Comparison of ENCODE assay signal across 12 cellular contexts in the genomic region with DNA sequence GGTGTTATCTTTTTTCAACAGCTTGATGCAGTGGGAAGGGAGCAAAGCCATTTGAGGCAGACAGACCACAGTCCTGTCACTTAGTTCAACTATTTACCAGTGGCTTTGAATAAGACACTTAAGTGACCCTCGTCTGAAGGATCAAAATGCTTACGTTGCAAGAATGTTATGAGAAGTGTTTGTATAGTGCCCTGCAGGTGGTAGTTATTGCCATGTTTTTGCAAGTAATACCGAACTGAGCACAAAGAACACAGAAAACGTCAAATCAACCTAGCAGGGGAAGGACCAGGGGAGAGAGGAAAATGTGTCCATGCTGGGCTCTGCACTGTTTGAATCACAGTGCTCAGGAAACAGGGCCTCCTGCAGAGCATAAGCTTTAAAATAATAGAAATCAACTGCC. TPM values are rescaled to one million over a fixed set of nuclear protein-coding genes. Genes with fewer than 3 reads are reported as not detected.
"Had no signal": no experiment of that assay in that cellular context is flagged by ENCODE, and none has a peak within 500 bp of the region (broad histone marks: within the 10 kb centered on the region; RNA-seq: fewer than 3 reads in every experiment).

No MANE protein-coding gene starts in this region.

- DNase-seq: activated CD4-positive, alpha-beta T cell treated with anti-CD3 and anti-CD28 coated beads, Interleukin-2, amount 10 ng/mL, durations not matched to agents 24 days and 14 days; activated naive CD4-positive, alpha-beta T cell treated with Interleukin-2 at 50 U/mL for 16 hours; hypothalamus; kidney glomerular epithelial cell; posterior cingulate gyrus; small intestine; stimulated activated naive CD4-positive, alpha-beta T cell; trophoblast cell had no signal

- H3K27me3 Mint-ChIP-seq: activated CD4-positive, alpha-beta T cell treated with anti-CD3 and anti-CD28 coated beads, Interleukin-2, amount 10 ng/mL, durations not matched to agents 24 days and 14 days; dendritic cell treated with granulocyte-macrophage colony-stimulating factor and Interleukin-4, amounts not matched to agents 40 ng/mL and 50 ng/mL, for 4 days had no signal

- H3K4me1 Mint-ChIP-seq: activated CD4-positive, alpha-beta T cell treated with anti-CD3 and anti-CD28 coated beads, Interleukin-2, amount 10 ng/mL, durations not matched to agents 24 days and 14 days had no signal

- H3K4me3 Mint-ChIP-seq: activated CD4-positive, alpha-beta T cell treated with anti-CD3 and anti-CD28 coated beads, Interleukin-2, amount 10 ng/mL, durations not matched to agents 24 days and 14 days; dendritic cell treated with granulocyte-macrophage colony-stimulating factor and Interleukin-4, amounts not matched to agents 40 ng/mL and 50 ng/mL, for 4 days; T-helper 1 cell treated with Interleukin-12 subunit alpha and Interleukin-12 subunit beta and Interleukin-4 antibody, amounts not matched to agents 30 μg/mL and 1 μg/mL, for 36 hours had no signal

- H3K27ac Mint-ChIP-seq: activated CD4-positive, alpha-beta T cell treated with anti-CD3 and anti-CD28 coated beads, Interleukin-2, amount 10 ng/mL, durations not matched to agents 24 days and 14 days; dendritic cell treated with granulocyte-macrophage colony-stimulating factor and Interleukin-4, amounts not matched to agents 40 ng/mL and 50 ng/mL, for 4 days; T-helper 1 cell treated with Interleukin-12 subunit alpha and Interleukin-12 subunit beta and Interleukin-4 antibody, amounts not matched to agents 30 μg/mL and 1 μg/mL, for 36 hours had no signal

- H3K9me3 Mint-ChIP-seq: activated CD4-positive, alpha-beta T cell treated with anti-CD3 and anti-CD28 coated beads, Interleukin-2, amount 10 ng/mL, durations not matched to agents 24 days and 14 days; T-helper 1 cell treated with Interleukin-12 subunit alpha and Interleukin-12 subunit beta and Interleukin-4 antibody, amounts not matched to agents 30 μg/mL and 1 μg/mL, for 36 hours had no signal

RNA-seq across cellular contexts. Expression of a gene that starts 2.8 kb away (rescaled TPM):
- total RNA-seq: activated CD4-positive, alpha-beta T cell treated with anti-CD3 and anti-CD28 coated beads, Interleukin-2, amount 10 ng/mL, durations not matched to agents 24 days and 14 days; astrocyte; lower leg skin had no signal
